Comparison of ENCODE assay signal across 1 cellular context in the genomic region with DNA sequence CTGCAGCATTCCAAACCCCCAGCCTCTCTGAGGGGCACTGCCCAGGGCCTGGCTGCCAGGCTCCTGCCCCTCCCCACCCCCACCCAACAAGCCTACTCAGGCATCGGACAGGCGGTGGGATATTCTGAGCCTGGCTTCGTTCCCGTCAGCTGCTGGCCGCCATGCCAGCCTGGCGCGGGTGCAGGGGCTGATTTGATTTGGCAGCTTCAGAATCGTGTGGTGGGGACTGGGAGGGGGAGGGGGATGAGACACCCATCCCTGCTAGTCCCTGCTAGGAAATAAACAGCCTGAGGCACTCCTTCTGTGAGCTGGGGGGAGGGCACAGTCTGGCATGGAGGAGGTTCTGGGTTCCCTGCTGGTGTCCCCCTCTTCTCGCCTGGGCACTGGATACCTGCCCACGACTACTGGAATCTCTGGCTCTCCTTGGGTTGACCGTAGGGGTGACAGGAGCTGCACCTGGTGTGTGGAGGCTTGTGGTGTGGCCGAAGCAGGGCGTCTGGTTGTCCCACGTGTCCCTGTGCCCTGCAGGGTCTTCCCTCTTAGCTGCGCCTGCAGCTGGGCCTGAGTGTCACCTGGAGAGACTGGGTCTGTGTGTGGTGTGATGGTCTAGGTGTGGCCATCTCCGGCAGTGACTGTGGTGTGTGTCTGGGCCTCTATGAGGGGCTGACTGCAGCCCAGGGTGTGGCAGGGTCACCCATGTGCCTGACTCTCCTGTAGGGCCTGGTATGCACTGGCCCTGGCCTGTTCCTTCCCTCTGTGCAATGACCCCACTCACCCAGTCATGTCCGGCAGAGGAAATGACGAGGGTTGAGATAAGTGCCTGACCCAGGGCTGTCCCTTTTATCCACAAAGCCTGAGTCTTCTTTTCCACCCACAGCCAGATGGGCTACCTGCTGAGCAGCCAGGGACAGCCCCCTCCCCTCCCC.
TF ChIP-seq lines count a peak whose summit lies in the region.

No MANE protein-coding gene starts in this region.

TF ChIP-seq in H1, 55 proteins besides CTCF, POLR2A, EP300 and RAD21:
- TF ChIP-seq TAF1 (IDR thresholded peaks at IDR 0.05; ENCODE audit: low read depth, low read length) (no peak), CEBPB (IDR thresholded peaks at IDR 0.05; ENCODE audit: low read depth, low read length) (no peak), SP1 (IDR thresholded peaks at IDR 0.05; ENCODE audit: low read depth, low read length) (no peak), HDAC2 (IDR thresholded peaks at IDR 0.05; ENCODE audit: borderline replicate concordance in 1 of 2, low read depth in 2 of 2, low read length in 2 of 2) (no peak), MAFK (IDR thresholded peaks at IDR 0.05; ENCODE audit: low read depth, low read length) (no peak), GABPA (IDR thresholded peaks at IDR 0.05; ENCODE audit: borderline replicate concordance, insufficient read depth, low read length) (no peak), BACH1 (IDR thresholded peaks at IDR 0.05; ENCODE audit: low read length) (no peak), POU5F1 (IDR thresholded peaks at IDR 0.05; ENCODE audit: low read depth, low read length) (no peak), SP4 (IDR thresholded peaks at IDR 0.05; ENCODE audit: low read length) (no peak)
